ENCODE assay signal across 10 cellular contexts in genomic region chr15:63246691-63247464, GRCh38. TPM values are rescaled to one million over a fixed set of nuclear protein-coding genes. Genes with fewer than 3 reads are reported as not detected.
A peak's percentile ranks its signal among the peaks of the same experiment; 100 is the strongest.
DNase-seq lines count a peak whose midpoint lies in the region; ATAC-seq and TF ChIP-seq lines count a peak whose summit lies in the region.
"Had no signal": no experiment of that assay in that cellular context is flagged by ENCODE, and none has a peak within 500 bp of the region (broad histone marks: within the 10 kb centered on the region; RNA-seq: fewer than 3 reads in every experiment).

No MANE protein-coding gene starts in this region.

- H2AFZ ChIP-seq in fibroblast of lung (ENCODE audit: low read length), result no peak overlapping the region
- no peak overlapping the region for H2AFZ ChIP-seq in MM.1S (ENCODE audit: low read length)

- H3K4me1 ChIP-seq in RWPE2 (ENCODE audit: insufficient read depth, poor library complexity, severe bottlenecking) (peaks cover 42% of the 10 kb centered on the region), fibroblast of lung (ENCODE audit: control insufficient read depth, extremely low read depth, insufficient read depth, low read length) (peaks cover 44% of the 10 kb centered on the region), MM.1S (ENCODE audit: low read length) (no peaks in the 10 kb centered on the region)

- H3K9me2 ChIP-seq in MM.1S (replicated peaks; ENCODE audit: insufficient read depth, low read length), result no peaks in the 10 kb centered on the region

- no peak for TF ChIP-seq CTCF in RWPE2 (IDR thresholded peaks at IDR 0.05; ENCODE audit: poor library complexity, severe bottlenecking)
- TF ChIP-seq CTCF in fibroblast of lung (conservative IDR thresholded peaks at IDR 0.05 in 1 of 2, IDR thresholded peaks at IDR 0.05 in 1 of 2; ENCODE audit: low read depth in 1 of 2, low read length in 2 of 2), result no peak
- TF ChIP-seq CTCF in MM.1S (IDR thresholded peaks at IDR 0.05; ENCODE audit: low read length), result no peak

- no peaks in the 10 kb centered on the region for H3K9me3 ChIP-seq in RWPE2 (ENCODE audit: severe bottlenecking)
- no peaks in the 10 kb centered on the region for H3K9me3 ChIP-seq in fibroblast of lung (ENCODE audit: control insufficient read depth, insufficient read depth, low read depth, low read length)
- H3K9me3 ChIP-seq in MM.1S (replicated peaks; ENCODE audit: insufficient read depth, low read length), result no peaks in the 10 kb centered on the region

- no peaks in the 10 kb centered on the region for H3F3A ChIP-seq in MM.1S (ENCODE audit: insufficient read depth, low read length)

- peak; percentile 78 for DNase-seq in EL
- DNase-seq in RWPE2 (ENCODE audit: low spot score), result no peak
- peak; percentile 57 to 98 for DNase-seq in fibroblast of lung (ENCODE audit: low read depth in 2 of 2)
- peak; percentile 91 for DNase-seq in renal cortical epithelial cell (ENCODE audit: low read depth)
- DNase-seq in kidney tubule cell (ENCODE audit: low spot score), result no peak
- no peak for DNase-seq in MM.1S
- DNase-seq in NCI-H2081 (lab: John Stamatoyannopoulos, UW), result no peak
- DNase-seq: activated CD8-positive, alpha-beta memory T cell treated with anti-CD3 and anti-CD28 coated beads for 24 hours; NCI-H2171 had no signal

- H3K4me2 ChIP-seq in fibroblast of lung (ENCODE audit: extremely low read depth, insufficient read depth, low read length), result peak overlapping the region; percentile 13
- H3K4me2 ChIP-seq in MM.1S (ENCODE audit: low read depth, low read length), result no peak overlapping the region

- no peaks in the 10 kb centered on the region for H4K20me1 ChIP-seq in fibroblast of lung (ENCODE audit: control insufficient read depth, extremely low read depth, insufficient read depth, low read length)
- H4K20me1 ChIP-seq in MM.1S (ENCODE audit: insufficient read depth, low read length), result no peaks in the 10 kb centered on the region

- ATAC-seq in RWPE2 (ENCODE audit: low read depth) (peak; percentile 49), GM19463 (IDR thresholded peaks at IDR 0.05; ENCODE audit: unreplicated experiment) (no peak)

- H3K4me3 ChIP-seq in RWPE2 (ENCODE audit: severe bottlenecking) (no peak overlapping the region), fibroblast of lung (replicated peaks in 1 of 4; ENCODE audit: control extremely low read depth in 1 of 4, insufficient read depth in 1 of 4, low read depth in 3 of 4, low read length in 4 of 4) (no peak overlapping the region), MM.1S (ENCODE audit: low read length) (no peak overlapping the region)

- H3K27ac ChIP-seq in RWPE2 (ENCODE audit: poor library complexity, severe bottlenecking) (peak overlapping the region; percentile 44), fibroblast of lung (ENCODE audit: insufficient read depth, low read length) (peak overlapping the region; percentile 55), MM.1S (ENCODE audit: low read length) (no peak overlapping the region)

- H3K79me2 ChIP-seq in fibroblast of lung (ENCODE audit: control insufficient read depth, insufficient read depth, low read length), result peaks cover 1% of the 10 kb centered on the region
- no peaks in the 10 kb centered on the region for H3K79me2 ChIP-seq in MM.1S (ENCODE audit: low read length)

- no peak overlapping the region for H3K9ac ChIP-seq in fibroblast of lung (ENCODE audit: insufficient read depth, low read length)
- no peak overlapping the region for H3K9ac ChIP-seq in MM.1S (ENCODE audit: low read length)

- peaks cover 10% of the 10 kb centered on the region; the same call in 1 of the 2 replicates for H3K36me3 ChIP-seq in RWPE2 (ENCODE audit: low read depth)
- peaks cover 6% of the 10 kb centered on the region for H3K36me3 ChIP-seq in fibroblast of lung (ENCODE audit: control insufficient read depth, insufficient read depth, low read length)
- no peaks in the 10 kb centered on the region for H3K36me3 ChIP-seq in MM.1S (replicated peaks; ENCODE audit: insufficient read depth, low read length)

- H3K27me3 ChIP-seq in RWPE2 (ENCODE audit: insufficient read depth, poor library complexity, severe bottlenecking), result no peaks in the 10 kb centered on the region
- H3K27me3 ChIP-seq in fibroblast of lung (ENCODE audit: control insufficient read depth, insufficient read depth, low read length), result no peaks in the 10 kb centered on the region
- H3K27me3 ChIP-seq in MM.1S (replicated peaks; ENCODE audit: insufficient read depth, low read length), result no peaks in the 10 kb centered on the region

RNA-seq across cellular contexts. Expression of gene APH1B, which starts 30.5 kb away (rescaled TPM):
- total RNA-seq in fibroblast of lung (15.4 and 32.2 TPM in 2 replicates), renal cortical epithelial cell (10.1 and 12.6 TPM in 2 replicates)
- 21.9 and 23.5 TPM in 2 replicates for polyA plus RNA-seq in fibroblast of lung
- 16.5 and 16.6 TPM in 2 replicates for polyA plus RNA-seq in fibroblast of lung (2012)
- polyA minus RNA-seq in fibroblast of lung (ENCODE audit: low replicate concordance), result 12.1 and 23.2 TPM in 2 replicates

RNA-seq across cellular contexts. Expression of gene RAB8B, which starts 57.5 kb away (rescaled TPM):
- total RNA-seq in fibroblast of lung, result 111 and 184 TPM in 2 replicates
- polyA plus RNA-seq in fibroblast of lung, result 107 and 112 TPM in 2 replicates
- 52.4 and 57.7 TPM in 2 replicates for polyA plus RNA-seq in fibroblast of lung (2012)
- 12.1 and 16.7 TPM in 2 replicates for polyA minus RNA-seq in fibroblast of lung (ENCODE audit: low replicate concordance)
- total RNA-seq in renal cortical epithelial cell, result 54.8 and 64.4 TPM in 2 replicates

Comparison
In these comparisons a context has a peak if more than half of its experiments do, and no peak if none do; other contexts are left out.
1. DNase-seq: peak in EL (single experiment), fibroblast of lung (2 of 2) and renal cortical epithelial cell (single experiment); none in RWPE2 (single experiment), kidney tubule cell (single experiment), MM.1S (single experiment) and NCI-H2081 (0 of 2).